Comparison of ENCODE assay signal across 10 cellular contexts in genomic region chr19:18438331-18439024, GRCh38. TPM values are rescaled to one million over a fixed set of nuclear protein-coding genes. Genes with fewer than 3 reads are reported as not detected.
DNase-seq lines count a peak whose midpoint lies in the region; ATAC-seq and TF ChIP-seq lines count a peak whose summit lies in the region.
"Had no signal": no experiment of that assay in that cellular context is flagged by ENCODE, and none has a peak within 500 bp of the region (broad histone marks: within the 10 kb centered on the region; RNA-seq: fewer than 3 reads in every experiment).

No MANE protein-coding gene starts in this region.

- peaks cover 3% of the 10 kb centered on the region for H3K9me3 Mint-ChIP-seq in activated CD8-positive, alpha-beta memory T cell treated with anti-CD3 and anti-CD28 coated beads, Interleukin-2, amount 10 ng/mL, durations not matched to agents 7 days and 5 days (ENCODE audit: low read depth)

- peaks cover 24% of the 10 kb centered on the region for H3K4me1 Mint-ChIP-seq in activated CD8-positive, alpha-beta memory T cell treated with anti-CD3 and anti-CD28 coated beads, Interleukin-2, amount 10 ng/mL, durations not matched to agents 7 days and 5 days

- ATAC-seq in activated CD8-positive, alpha-beta memory T cell treated with anti-CD3 and anti-CD28 coated beads, Interleukin-2, amount 10 ng/mL, durations not matched to agents 7 days and 5 days, result no peak
- ATAC-seq in GM19455 (IDR thresholded peaks at IDR 0.05; ENCODE audit: unreplicated experiment), result no peak

- H3K36me3 Mint-ChIP-seq in activated CD8-positive, alpha-beta memory T cell treated with anti-CD3 and anti-CD28 coated beads, Interleukin-2, amount 10 ng/mL, durations not matched to agents 7 days and 5 days, result peaks cover 9% of the 10 kb centered on the region

- no peak for TF ChIP-seq RAD21 in liver (IDR thresholded peaks at IDR 0.05)

- no peaks in the 10 kb centered on the region for H3K27me3 Mint-ChIP-seq in activated CD8-positive, alpha-beta memory T cell treated with anti-CD3 and anti-CD28 coated beads, Interleukin-2, amount 10 ng/mL, durations not matched to agents 7 days and 5 days

- peaks cover 0 to 3% (median under 1%) of the 10 kb centered on the region in 4 donors for H3K36me3 ChIP-seq in liver (ENCODE audit: control insufficient read depth in 4 of 4, insufficient read depth in 3 of 4, low read depth in 1 of 4, low read length in 3 of 4)
- no peaks in the 10 kb centered on the region for H3K36me3 ChIP-seq in urinary bladder (ENCODE audit: insufficient read depth)

- peaks cover 3 to 26% (median 9%) of the 10 kb centered on the region in 4 donors for H3K4me1 ChIP-seq in liver (ENCODE audit: control insufficient read depth in 4 of 4, insufficient read depth in 4 of 4, low read length in 3 of 4)
- no peaks in the 10 kb centered on the region for H3K4me1 ChIP-seq in urinary bladder (ENCODE audit: insufficient read depth)

- no peak overlapping the region for H3K4me3 Mint-ChIP-seq in activated CD8-positive, alpha-beta memory T cell treated with anti-CD3 and anti-CD28 coated beads, Interleukin-2, amount 10 ng/mL, durations not matched to agents 7 days and 5 days

- H3K4me3 ChIP-seq in choroid plexus epithelial cell (ENCODE audit: low read depth, low read length) (peak overlapping the region; percentile 81), liver (ENCODE audit: low read depth in 1 of 3, low read length in 3 of 3) (peak overlapping the region in 1 of 3 donors; percentile 48), urinary bladder (ENCODE audit: low read depth, low read length) (peak overlapping the region; percentile 60)

- CTCF ChIA-PET in activated CD8-positive, alpha-beta memory T cell treated with anti-CD3 and anti-CD28 coated beads, Interleukin-2, amount 10 ng/mL, durations not matched to agents 7 days and 5 days (lab: Charles Lee), result interaction anchor here (0.9 to 3.7 kb wide), 5 partner anchors 11 to 48 kb away, joined by 3 to 15 read pairs (median 3); no protein-coding TSS in a partner anchor

- TF ChIP-seq CTCF in choroid plexus epithelial cell (conservative IDR thresholded peaks at IDR 0.05; ENCODE audit: low read depth, low read length), result no peak
- no peak for TF ChIP-seq CTCF in liver (IDR thresholded peaks at IDR 0.05; ENCODE audit: low read depth, low read length, missing input control)

- H3K27ac Mint-ChIP-seq in activated CD8-positive, alpha-beta memory T cell treated with anti-CD3 and anti-CD28 coated beads, Interleukin-2, amount 10 ng/mL, durations not matched to agents 7 days and 5 days, result no peak overlapping the region

- H3K9me3 ChIP-seq in liver (ENCODE audit: control insufficient read depth in 4 of 4, low read length in 3 of 4), result no peaks in the 10 kb centered on the region

- H3K9ac ChIP-seq in liver (ENCODE audit: low read depth in 1 of 2, low read length in 2 of 2), result no peak overlapping the region

- H3K27me3 ChIP-seq in liver (ENCODE audit: control insufficient read depth in 4 of 4, insufficient read depth in 4 of 4, low read length in 3 of 4), result no peaks in the 10 kb centered on the region

- H3K27ac ChIP-seq in liver (ENCODE audit: low read depth in 1 of 2, low read length in 2 of 2) (peak overlapping the region; percentile 1 to 29), urinary bladder (ENCODE audit: low read depth) (peak overlapping the region; percentile 56)

- 45% methylated on average over 24 of the region's 24 CpGs for WGBS in liver
- WGBS in urinary bladder, result 9% methylated on average over 24 of the region's 24 CpGs

- peak; percentile 44 for DNase-seq in activated CD8-positive, alpha-beta memory T cell treated with anti-CD3 and anti-CD28 coated beads, Interleukin-2, amount 10 ng/mL, durations not matched to agents 7 days and 5 days
- DNase-seq in activated CD8-positive, alpha-beta memory T cell treated with anti-CD3 and anti-CD28 coated beads, Interleukin-2, amount 50 U/mL, for 48 hours, result no peak
- DNase-seq in choroid plexus epithelial cell (ENCODE audit: low read depth) (peak; percentile 82), medulla oblongata (ENCODE audit: extremely low spot score) (no peak), NOMO-1 treated with DMSO at 0.1 percent for 48 hours (lab: John Stamatoyannopoulos, UW; ENCODE audit: unreplicated experiment) (no peak)
- DNase-seq: activated CD4-positive, alpha-beta T cell treated with anti-CD3 and anti-CD28 coated beads, Interleukin-2, amount 50 U/mL, for 4 hours had no signal

TF ChIP-seq in liver, 16 proteins besides CTCF, POLR2A, EP300 and RAD21:
- TF ChIP-seq NR2F2 (IDR thresholded peaks at IDR 0.05) (peak; percentile 74), HNF4A (conservative IDR thresholded peaks at IDR 0.05) (no peak)

RNA-seq across cellular contexts. Expression of gene ISYNA1, which starts 0.5 kb away (rescaled TPM):
- 10 to 100 TPM; 29.6 to 30.0 TPM for total RNA-seq in activated CD8-positive, alpha-beta memory T cell treated with anti-CD3 and anti-CD28 coated beads, Interleukin-2, amount 10 ng/mL, durations not matched to agents 7 days and 5 days
- total RNA-seq in liver (10 to 100 TPM in 1 of 2 donors, 1 to 10 TPM in 1; 8.0 to 41.9 TPM), urinary bladder (26.0 TPM)
- polyA plus RNA-seq in liver (10 to 100 TPM in 1 of 2 donors, 1 to 10 TPM in 1; 4.7 to 12.1 TPM), urinary bladder (35.6 TPM)

RNA-seq across cellular contexts. Expression of gene SSBP4, which starts 19.3 kb away (rescaled TPM):
- total RNA-seq in activated CD8-positive, alpha-beta memory T cell treated with anti-CD3 and anti-CD28 coated beads, Interleukin-2, amount 10 ng/mL, durations not matched to agents 7 days and 5 days, result 100 to 1,000 TPM; 197 to 247 TPM
- total RNA-seq in liver (10 to 100 TPM in 1 of 2 donors, 1 to 10 TPM in 1; 6.4 to 19.0 TPM), urinary bladder (28.8 TPM)
- polyA plus RNA-seq in liver (10 to 100 TPM in 1 of 2 donors, 1 to 10 TPM in 1; 4.0 to 16.6 TPM), urinary bladder (81.3 TPM)

RNA-seq across cellular contexts. Expression of gene LRRC25, which starts 41.1 kb away (rescaled TPM):
- total RNA-seq in activated CD8-positive, alpha-beta memory T cell treated with anti-CD3 and anti-CD28 coated beads, Interleukin-2, amount 10 ng/mL, durations not matched to agents 7 days and 5 days, result under 1 TPM in 1 of 2 experiments, not detected in 1; 0.12 TPM
- total RNA-seq in liver (10 to 100 TPM in 1 of 2 donors, 1 to 10 TPM in 1; 7.9 to 13.4 TPM), urinary bladder (2.9 TPM)
- polyA plus RNA-seq in liver (1 to 10 TPM; 2.3 to 5.8 TPM), urinary bladder (7.0 TPM)
- total RNA-seq: pulmonary artery endothelial cell had no signal

RNA-seq across cellular contexts. Expression of gene GDF15, which starts 52.5 kb away (rescaled TPM):
- not detected for total RNA-seq in activated CD8-positive, alpha-beta memory T cell treated with anti-CD3 and anti-CD28 coated beads, Interleukin-2, amount 10 ng/mL, durations not matched to agents 7 days and 5 days
- total RNA-seq in liver, result 10 to 100 TPM in 1 of 2 donors, under 1 TPM in 1; 0.42 to 11.6 TPM
- 1 to 10 TPM; 6.7 to 7.7 TPM for polyA plus RNA-seq in liver
- total RNA-seq in urinary bladder, result 12.5 TPM
- polyA plus RNA-seq in urinary bladder, result 58.2 TPM

Comparison
In these comparisons a context has a peak if more than half of its experiments do, and no peak if none do; other contexts are left out.
1. DNase-seq: peak in activated CD8-positive, alpha-beta memory T cell treated with anti-CD3 and anti-CD28 coated beads, Interleukin-2, amount 10 ng/mL, durations not matched to agents 7 days and 5 days (single experiment) and choroid plexus epithelial cell (single experiment); none in activated CD8-positive, alpha-beta memory T cell treated with anti-CD3 and anti-CD28 coated beads, Interleukin-2, amount 50 U/mL, for 48 hours (single experiment), medulla oblongata (single experiment) and NOMO-1 treated with DMSO at 0.1 percent for 48 hours (single experiment).